In genomic region chr19:46967578-46968018, GRCh38 we compare ENCODE assay signal across 11 cellular contexts. TPM values are rescaled to one million over a fixed set of nuclear protein-coding genes. Genes with fewer than 3 reads are reported as not detected.
DNase-seq lines count a peak whose midpoint lies in the region; ATAC-seq and TF ChIP-seq lines count a peak whose summit lies in the region.
"Had no signal": no experiment of that assay in that cellular context is flagged by ENCODE, and none has a peak within 500 bp of the region (broad histone marks: within the 10 kb centered on the region; RNA-seq: fewer than 3 reads in every experiment).

No MANE protein-coding gene starts in this region.

- DNase-seq in stimulated activated CD4-positive, alpha-beta T cell treated with anti-CD3 and anti-CD28 coated beads, Interleukin-4, amount 100 ng/mL, for 24 hours = peak; percentile 23
- no peak for DNase-seq in stimulated activated CD4-positive, alpha-beta T cell treated with anti-CD3 and anti-CD28 coated beads, Interleukin-12 subunit alpha, Interleukin-12 subunit beta, amount 100 ng/mL, for 4 hours
- DNase-seq in memory B cell (ENCODE audit: low spot score in 2 of 2) (no peak), NCI-H2081 (lab: John Stamatoyannopoulos, UW) (no peak), NOMO-1 treated with DMSO at 0.1 percent for 48 hours (lab: John Stamatoyannopoulos, UW; ENCODE audit: unreplicated experiment) (no peak)
- DNase-seq: brain microvascular endothelial cell, SK-N-SH had no signal

- H3K9me3 Mint-ChIP-seq in brain = no peaks in the 10 kb centered on the region
- H3K9me3 Mint-ChIP-seq in memory B cell = no peaks in the 10 kb centered on the region

- peaks cover 47% of the 10 kb centered on the region for H3K36me3 Mint-ChIP-seq in brain
- H3K36me3 Mint-ChIP-seq in memory B cell = peaks cover 19% of the 10 kb centered on the region

- H3K4me1 Mint-ChIP-seq in brain (peaks cover 25% of the 10 kb centered on the region), memory B cell (peaks cover 16% of the 10 kb centered on the region)

- H3K27ac Mint-ChIP-seq in brain (peak overlapping the region in 4 of 5 experiments; percentile 2 to 62 (median 15)), memory B cell (peak overlapping the region; percentile 13)

- H3K4me3 Mint-ChIP-seq in brain = no peak overlapping the region
- H3K4me3 Mint-ChIP-seq in memory B cell = no peak overlapping the region
- H3K4me3 Mint-ChIP-seq: CD14-positive monocyte had no signal

- H3K27me3 Mint-ChIP-seq in brain (no peaks in the 10 kb centered on the region), memory B cell (no peaks in the 10 kb centered on the region)

- no peak for TF ChIP-seq CTCF in brain (conservative IDR thresholded peaks at IDR 0.05)

- ATAC-seq in memory B cell (ENCODE audit: low read depth) = no peak
- ATAC-seq in HG03175 (IDR thresholded peaks at IDR 0.05; ENCODE audit: unreplicated experiment) = no peak
- ATAC-seq in HG03108 (IDR thresholded peaks at IDR 0.05; ENCODE audit: unreplicated experiment) = no peak

RNA-seq across cellular contexts. Expression of gene NPAS1, which starts 52.0 kb away (rescaled TPM):
- polyA plus RNA-seq in brain (ENCODE audit: insufficient read depth, low read depth, low replicate concordance) = 6.0 TPM
- polyA plus RNA-seq: CD14-positive monocyte had no signal
